12 cellular contexts compared by ENCODE assay signal in the genomic region with DNA sequence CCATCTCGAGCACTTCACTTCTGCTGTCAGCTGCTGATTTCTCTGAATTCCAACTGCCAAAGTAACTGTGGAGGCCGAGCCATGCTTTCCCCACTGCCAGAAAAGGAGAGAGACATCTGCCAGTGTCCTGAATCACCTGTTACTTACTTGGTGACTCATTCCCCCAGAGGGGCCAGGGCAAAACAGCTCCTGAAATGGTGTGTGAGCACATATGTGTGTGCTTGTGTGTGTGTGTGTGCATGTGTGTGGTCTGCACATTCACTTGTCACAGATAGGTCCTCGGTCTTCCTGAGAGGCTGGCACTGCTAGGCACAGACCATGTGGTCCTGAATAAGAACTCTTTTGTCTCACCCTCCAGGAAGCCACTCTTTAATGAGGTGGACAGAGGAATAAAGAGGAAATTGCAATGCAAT.
DNase-seq lines count a peak whose midpoint lies in the region; ATAC-seq and TF ChIP-seq lines count a peak whose summit lies in the region.
"Had no signal": no experiment of that assay in that cellular context is flagged by ENCODE, and none has a peak within 500 bp of the region (broad histone marks: within the 10 kb centered on the region; RNA-seq: fewer than 3 reads in every experiment).

No MANE protein-coding gene starts in this region.

- H3K36me3 Mint-ChIP-seq in MCF 10A (ENCODE audit: insufficient read depth, unreplicated experiment): no peaks in the 10 kb centered on the region
- H3K36me3 Mint-ChIP-seq: CD4-positive, CD25-positive, alpha-beta regulatory T cell had no signal

- no peaks in the 10 kb centered on the region for H3K27me3 Mint-ChIP-seq in MCF 10A (ENCODE audit: insufficient read depth, unreplicated experiment)
- H3K27me3 Mint-ChIP-seq: CD4-positive, CD25-positive, alpha-beta regulatory T cell had no signal

- POLR2A ChIA-PET in MCF 10A (lab: Yijun Ruan, JAX): interaction anchor here (0.8 to 1.5 kb wide), 4 partner anchors 16 to 133 kb away, joined by 3 to 6 read pairs (median 4); no protein-coding TSS in a partner anchor

- no peak overlapping the region for H3K9ac ChIP-seq in Karpas-422 (ENCODE audit: low read length)

- DNase-seq in AG08396 (ENCODE audit: low spot score) (peak; percentile 21), NCI-H2107 (lab: John Stamatoyannopoulos, UW) (peak; percentile 2), MCF 10A (ENCODE audit: unreplicated experiment) (peak; percentile 86), kidney epithelial cell (ENCODE audit: low read depth) (peak; percentile 87), omental fat pad (ENCODE audit: low spot score) (no peak), Karpas-422 (no peak)
- no peak for DNase-seq in activated CD8-positive, alpha-beta memory T cell treated with anti-CD3 and anti-CD28 coated beads, Interleukin-2, amount 50 U/mL, for 4 hours
- DNase-seq: CD4-positive, CD25-positive, alpha-beta regulatory T cell; effector CD4-positive, alpha-beta T cell; MV-4-11 had no signal

- no peak overlapping the region for H3K4me2 ChIP-seq in Karpas-422 (ENCODE audit: low read depth, low read length, poor library complexity, severe bottlenecking)

- H3K4me3 ChIP-seq in kidney epithelial cell (ENCODE audit: low read depth, low read length): no peak overlapping the region
- H3K4me3 ChIP-seq in Karpas-422 (ENCODE audit: low read length): no peak overlapping the region
- H3K4me3 ChIP-seq: vagina had no signal

- H3K4me1 Mint-ChIP-seq in MCF 10A (ENCODE audit: insufficient read depth, unreplicated experiment): peaks cover 26% of the 10 kb centered on the region
- H3K4me1 Mint-ChIP-seq: CD4-positive, CD25-positive, alpha-beta regulatory T cell had no signal

- no peaks in the 10 kb centered on the region for H4K20me1 ChIP-seq in Karpas-422 (ENCODE audit: insufficient read depth, low read depth, low read length)

- intact Hi-C loops in MCF 10A (cut with micrococcal nuclease): no loop called here

- no peaks in the 10 kb centered on the region for H3K9me2 ChIP-seq in Karpas-422 (replicated peaks; ENCODE audit: insufficient read depth, low read length)

- CTCF ChIA-PET in MCF 10A (lab: Yijun Ruan, JAX): no interaction called here

- H3K9me3 Mint-ChIP-seq in MCF 10A (ENCODE audit: unreplicated experiment): no peaks in the 10 kb centered on the region

- no peaks in the 10 kb centered on the region for H3K9me3 ChIP-seq in Karpas-422 (ENCODE audit: low read length)
- H3K9me3 ChIP-seq: vagina had no signal

- H3K27me3 ChIP-seq in kidney epithelial cell (ENCODE audit: control insufficient read depth, insufficient read depth, low read length): no peaks in the 10 kb centered on the region
- no peaks in the 10 kb centered on the region for H3K27me3 ChIP-seq in Karpas-422 (ENCODE audit: low read length)
- H3K27me3 ChIP-seq: vagina had no signal

- H3K4me3 Mint-ChIP-seq in MCF 10A (ENCODE audit: unreplicated experiment): no peak overlapping the region
- H3K4me3 Mint-ChIP-seq: CD4-positive, CD25-positive, alpha-beta regulatory T cell had no signal

- H3K36me3 ChIP-seq in kidney epithelial cell (ENCODE audit: control insufficient read depth, insufficient read depth, low read length) (no peaks in the 10 kb centered on the region), Karpas-422 (ENCODE audit: insufficient read depth, low read length) (no peaks in the 10 kb centered on the region)
- H3K36me3 ChIP-seq: vagina had no signal

- TF ChIP-seq CTCF in MCF 10A (IDR thresholded peaks at IDR 0.05; ENCODE audit: unreplicated experiment) (no peak), kidney epithelial cell (IDR thresholded peaks at IDR 0.05; ENCODE audit: insufficient read depth, low read length, poor library complexity, severe bottlenecking) (no peak), omental fat pad (IDR thresholded peaks at IDR 0.05) (no peak)

- H2AFZ ChIP-seq in Karpas-422 (ENCODE audit: low read length): no peak overlapping the region

- no peaks in the 10 kb centered on the region for H3K79me2 ChIP-seq in Karpas-422 (ENCODE audit: low read length)

- no peaks in the 10 kb centered on the region for H3K4me1 ChIP-seq in Karpas-422 (ENCODE audit: low read length)
- H3K4me1 ChIP-seq: vagina had no signal

- no peak overlapping the region for H3K27ac ChIP-seq in Karpas-422 (ENCODE audit: low read length)
- H3K27ac ChIP-seq: vagina had no signal

- ATAC-seq in omental fat pad (ENCODE audit: low FRiP score) (no peak), HG03354 (IDR thresholded peaks at IDR 0.05; ENCODE audit: poor library complexity, severe bottlenecking, unreplicated experiment) (no peak)

- no TSS peak for BruUV-seq in MCF 10A (replicated peaks; lab: Mats Ljungman, UMichigan)

- H3K27ac Mint-ChIP-seq in MCF 10A (ENCODE audit: low read depth, unreplicated experiment): peak overlapping the region; percentile 95
- H3K27ac Mint-ChIP-seq: CD4-positive, CD25-positive, alpha-beta regulatory T cell had no signal

Comparison
In these comparisons a context has a peak if more than half of its experiments do, and no peak if none do; other contexts are left out.
1. DNase-seq: peak in AG08396 (single experiment), NCI-H2107 (single experiment), MCF 10A (single experiment) and kidney epithelial cell (single experiment); none in omental fat pad (single experiment), Karpas-422 (single experiment) and activated CD8-positive, alpha-beta memory T cell treated with anti-CD3 and anti-CD28 coated beads, Interleukin-2, amount 50 U/mL, for 4 hours (single experiment).